1 cellular context compared by ENCODE assay signal in the genomic region with DNA sequence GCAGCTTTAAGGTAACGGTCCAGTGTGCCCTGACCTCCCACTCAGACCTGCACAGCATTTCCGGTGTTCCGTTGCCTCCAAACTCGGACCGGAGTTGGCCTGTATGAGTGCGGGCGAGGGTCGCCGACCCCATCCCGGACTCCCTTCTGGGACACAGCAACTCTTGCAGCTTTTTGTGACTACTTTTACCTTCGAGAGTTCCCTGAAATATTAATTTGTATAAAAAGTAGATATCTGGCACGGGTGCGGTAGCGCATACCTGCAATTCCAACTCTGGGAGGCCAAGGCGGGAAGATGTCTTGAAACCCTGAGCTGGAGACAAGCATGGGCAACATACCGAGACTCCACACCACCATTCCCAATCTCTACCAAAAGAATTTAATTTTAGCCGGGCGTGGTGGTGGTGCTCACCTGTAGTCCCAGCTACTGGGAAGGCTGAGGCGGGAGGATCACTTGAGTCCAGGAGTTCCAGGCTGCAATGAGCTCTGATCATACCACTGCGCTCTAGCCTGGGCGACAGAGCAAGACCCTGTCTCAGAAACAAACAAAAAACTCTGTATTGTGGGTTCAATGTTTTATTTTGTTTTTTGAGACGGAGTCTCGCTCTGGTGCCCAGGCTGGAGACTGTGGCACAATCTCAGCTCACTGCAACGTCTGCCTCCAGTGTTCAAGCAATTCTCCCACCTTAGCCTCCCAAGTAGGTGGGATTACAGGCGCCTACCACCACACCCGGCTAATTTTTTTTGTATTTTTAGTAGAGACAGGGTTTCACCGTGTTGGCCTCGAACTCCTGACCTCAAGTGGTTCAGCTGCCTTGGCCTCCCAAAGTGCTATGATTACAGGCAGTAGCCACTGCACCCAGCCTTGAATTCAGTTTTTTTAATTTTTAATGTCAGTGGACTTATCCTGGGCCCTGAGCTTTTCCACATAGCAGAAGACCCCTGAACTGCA.
TF ChIP-seq lines count a peak whose summit lies in the region.

No MANE protein-coding gene starts in this region.

TF ChIP-seq in GM23338, 12 proteins besides CTCF, POLR2A, EP300 and RAD21 (continued from another document):
- TF ChIP-seq ZNF462 (CRISPR knock-in tag; IDR thresholded peaks at IDR 0.05) (no peak), REST (IDR thresholded peaks at IDR 0.05; ENCODE audit: unreplicated experiment) (no peak), CREB1 (CRISPR knock-in tag; IDR thresholded peaks at IDR 0.05; ENCODE audit: low read depth) (no peak), JUNB (IDR thresholded peaks at IDR 0.05; ENCODE audit: unreplicated experiment) (no peak), ZNF331 (CRISPR knock-in tag; IDR thresholded peaks at IDR 0.05; ENCODE audit: low read depth) (no peak), EZH2 (IDR thresholded peaks at IDR 0.05; ENCODE audit: low read depth, unreplicated experiment) (no peak), STAT1 (IDR thresholded peaks at IDR 0.05; ENCODE audit: unreplicated experiment) (no peak), ZNF114 (CRISPR knock-in tag; IDR thresholded peaks at IDR 0.05) (no peak), ETS1 (IDR thresholded peaks at IDR 0.05) (no peak), NANOG (IDR thresholded peaks at IDR 0.05; ENCODE audit: borderline replicate concordance) (no peak)
